Comparison of ENCODE assay signal across 17 cellular contexts in the genomic region with DNA sequence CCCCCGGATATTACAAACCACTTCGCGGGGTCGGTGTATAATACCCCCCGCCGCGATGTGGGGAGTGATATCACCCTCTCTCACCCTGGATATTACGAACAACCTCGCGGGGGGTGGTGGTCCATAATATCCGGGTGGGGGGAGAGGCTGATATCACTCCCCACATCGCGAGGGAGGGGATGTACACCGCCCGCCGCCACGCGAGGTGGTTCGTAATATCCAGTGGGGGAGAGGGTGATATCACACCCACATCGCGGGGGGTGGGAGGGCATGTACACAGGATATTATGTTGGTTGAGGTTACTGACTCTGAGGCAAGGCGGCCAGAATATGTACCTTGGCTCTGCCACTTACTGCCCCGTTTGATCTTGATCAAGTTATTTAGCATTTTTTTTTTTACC. TPM values are rescaled to one million over a fixed set of nuclear protein-coding genes. Genes with fewer than 3 reads are reported as not detected.
DNase-seq lines count a peak whose midpoint lies in the region; ATAC-seq, FAIRE-seq and TF ChIP-seq lines count a peak whose summit lies in the region.
"Had no signal": no experiment of that assay in that cellular context is flagged by ENCODE, and none has a peak within 500 bp of the region (broad histone marks: within the 10 kb centered on the region; RNA-seq: fewer than 3 reads in every experiment).

No MANE protein-coding gene starts in this region.

- H2BK15ac ChIP-seq in H1 (ENCODE audit: low read length) (no peak overlapping the region), neuronal stem cell (ENCODE audit: low read length) (no peak overlapping the region)

- no peak overlapping the region for H3K27ac Mint-ChIP-seq in stimulated activated naive CD8-positive, alpha-beta T cell treated with anti-CD3 and anti-CD28 coated beads, Interleukin-15, amount 100 ng/mL, for 72 hours
- H3K27ac Mint-ChIP-seq: B cell; CD4-positive, alpha-beta T cell had no signal

- no peak overlapping the region for H3K4ac ChIP-seq in H1 (replicated peaks; ENCODE audit: insufficient read length, low read depth, low read length)
- H3K4ac ChIP-seq in neuronal stem cell (ENCODE audit: low read length): no peak overlapping the region

- no peak overlapping the region; the same call in 1 of the 2 replicates for H4K8ac ChIP-seq in H1 (ENCODE audit: extremely low read depth, insufficient read depth, low read length)
- H4K8ac ChIP-seq in neuronal stem cell (ENCODE audit: low read depth, low read length): no peak overlapping the region

- TF ChIP-seq CTCF in H1 (IDR thresholded peaks at IDR 0.05; ENCODE audit: control extremely low read depth in 1 of 3, insufficient read depth in 1 of 3, low read depth in 1 of 3, low read length in 3 of 3): no peak

- 93% methylated on average over 15 of the region's 23 CpGs; no CpG with 5 or more reads in 1 of the 2 experiments for WGBS in H1 (ENCODE audit: extremely low coverage in 1 of 2, insufficient coverage in 1 of 2, insufficient read length in 1 of 2, insufficient replicate concordance in 2 of 2, low coverage in 1 of 2, low lambda C conversion rate in 2 of 2, missing lambda C conversion rate in 1 of 2), 2 experiments
- no CpG with 5 or more reads among the region's 23 CpGs for WGBS in neuronal stem cell (ENCODE audit: extremely low coverage in 2 of 2, insufficient read length in 2 of 2, insufficient replicate concordance in 1 of 2), 2 donors

- no peaks in the 10 kb centered on the region for H3K4me1 ChIP-seq in H1 (replicated peaks in 1 of 4; ENCODE audit: control insufficient read depth in 3 of 4, insufficient read depth in 4 of 4, low read length in 3 of 4)
- peaks cover 0 to 2% of the 10 kb centered on the region in 2 donors for H3K4me1 ChIP-seq in neuronal stem cell (ENCODE audit: control insufficient read depth in 2 of 2, insufficient read depth in 1 of 2, low read depth in 1 of 2, low read length in 2 of 2)
- H3K4me1 ChIP-seq: HAP-1 had no signal

- H3K27me3 ChIP-seq in H1 (replicated peaks in 1 of 4; ENCODE audit: control insufficient read depth in 3 of 4, extremely low read depth in 1 of 4, insufficient read depth in 3 of 4, low read length in 3 of 4) (no peaks in the 10 kb centered on the region), neuronal stem cell (ENCODE audit: control insufficient read depth in 3 of 3, insufficient read depth in 3 of 3, low read depth in 1 of 3, low read length in 3 of 3) (no peaks in the 10 kb centered on the region)

- H3K23ac ChIP-seq in H1 (ENCODE audit: insufficient read length) (no peak overlapping the region), neuronal stem cell (ENCODE audit: low read depth, low read length, poor library complexity) (no peak overlapping the region)

- POLR2A ChIA-PET in H1 (lab: Charles Lee; ENCODE audit: partially characterized antibody): no interaction called here

- H2BK12ac ChIP-seq in H1 (ENCODE audit: low read depth, low read length) (no peak overlapping the region), neuronal stem cell (ENCODE audit: low read length) (no peak overlapping the region)

- H2BK120ac ChIP-seq in H1 (replicated peaks; ENCODE audit: low read depth, low read length) (peak overlapping the region; percentile 33), neuronal stem cell (ENCODE audit: low read depth, low read length) (no peak overlapping the region)

- H3K9me3 ChIP-seq in H1 (ENCODE audit: insufficient read depth in 2 of 2, low read depth in 1 of 2, low read length in 1 of 2) (no peaks in the 10 kb centered on the region), neuronal stem cell (replicated peaks in 1 of 2; ENCODE audit: control insufficient read depth in 2 of 2, insufficient read depth in 1 of 2, low read depth in 1 of 2, low read length in 2 of 2) (peaks cover 0 to 2% of the 10 kb centered on the region in 2 donors)
- H3K9me3 ChIP-seq: HAP-1 had no signal

- H3K9ac ChIP-seq in H1 (replicated peaks in 1 of 4; ENCODE audit: extremely low read depth in 1 of 4, low read depth in 3 of 4, low read length in 3 of 4) (no peak overlapping the region), neuronal stem cell (ENCODE audit: low read depth, low read length, poor library complexity) (no peak overlapping the region)

- H2BK20ac ChIP-seq in H1 (ENCODE audit: low read length): no peak overlapping the region

- TF ChIP-seq EP300 in H1 (IDR thresholded peaks at IDR 0.05; ENCODE audit: borderline replicate concordance in 1 of 2, low read depth in 2 of 2, low read length in 2 of 2): no peak

- H3K27me3 Mint-ChIP-seq in stimulated activated naive CD8-positive, alpha-beta T cell treated with anti-CD3 and anti-CD28 coated beads, Interleukin-15, amount 100 ng/mL, for 72 hours: peaks cover 16% of the 10 kb centered on the region

- no peaks in the 10 kb centered on the region for H3K36me3 ChIP-seq in H1 (ENCODE audit: control insufficient read depth in 2 of 4, insufficient read depth in 4 of 4, low read length in 3 of 4)
- H3K36me3 ChIP-seq in neuronal stem cell (replicated peaks in 1 of 2; ENCODE audit: control insufficient read depth in 2 of 2, insufficient read depth in 2 of 2, low read length in 2 of 2): no peaks in the 10 kb centered on the region
- H3K36me3 ChIP-seq: HAP-1 had no signal

- no peak overlapping the region for H3K4me2 ChIP-seq in H1 (ENCODE audit: insufficient read depth in 1 of 2, low read depth in 2 of 2, low read length in 2 of 2)
- no peak overlapping the region for H3K4me2 ChIP-seq in neuronal stem cell (ENCODE audit: insufficient read depth, low read length, poor library complexity, severe bottlenecking)

- no peaks in the 10 kb centered on the region for H3K4me1 Mint-ChIP-seq in stimulated activated naive CD8-positive, alpha-beta T cell treated with anti-CD3 and anti-CD28 coated beads, Interleukin-15, amount 100 ng/mL, for 72 hours
- H3K4me1 Mint-ChIP-seq: B cell had no signal

- H2BK5ac ChIP-seq in H1 (ENCODE audit: low read depth, low read length) (no peak overlapping the region), neuronal stem cell (ENCODE audit: low read length) (no peak overlapping the region)

- peak; percentile 46 for ATAC-seq in stimulated activated naive CD8-positive, alpha-beta T cell treated with anti-CD3 and anti-CD28 coated beads, Interleukin-15, amount 100 ng/mL, for 72 hours
- ATAC-seq in stimulated activated naive CD8-positive, alpha-beta T cell treated with anti-CD3 and anti-CD28 coated beads, Interleukin-15, Interleukin-2, amounts not matched to agents 100 U/mL and 50 U/mL, for 24 hours: no peak
- no peak for ATAC-seq in HG03342 (IDR thresholded peaks at IDR 0.05; ENCODE audit: unreplicated experiment)
- no peak for ATAC-seq in GM18502 (IDR thresholded peaks at IDR 0.05; ENCODE audit: poor library complexity, unreplicated experiment)

- H3K79me1 ChIP-seq in H1 (ENCODE audit: low read depth, low read length) (no peaks in the 10 kb centered on the region), neuronal stem cell (ENCODE audit: low read depth, low read length) (no peaks in the 10 kb centered on the region)

- no peak overlapping the region for H3K4me3 Mint-ChIP-seq in stimulated activated naive CD8-positive, alpha-beta T cell treated with anti-CD3 and anti-CD28 coated beads, Interleukin-15, amount 100 ng/mL, for 72 hours
- H3K4me3 Mint-ChIP-seq: B cell; CD4-positive, alpha-beta T cell had no signal

- H2AFZ ChIP-seq in H1 (ENCODE audit: low read length) (no peak overlapping the region), neuronal stem cell (ENCODE audit: low read length) (no peak overlapping the region)

- H4K91ac ChIP-seq in H1 (replicated peaks; ENCODE audit: insufficient read length, low read length) (no peak overlapping the region), neuronal stem cell (ENCODE audit: low read depth, low read length, poor library complexity) (no peak overlapping the region)

- H4K5ac ChIP-seq in H1 (ENCODE audit: insufficient read length, low read depth, low read length): no peak overlapping the region

- no peaks in the 10 kb centered on the region for H3K23me2 ChIP-seq in H1 (ENCODE audit: low read depth, low read length)

- H3K14ac ChIP-seq in H1 (ENCODE audit: insufficient read length) (no peak overlapping the region), neuronal stem cell (ENCODE audit: low read length) (no peak overlapping the region)

- no peak for DNase-seq in stimulated activated naive CD8-positive, alpha-beta T cell treated with anti-CD3 and anti-CD28 coated beads, Interleukin-15, amount 100 ng/mL, for 72 hours
- DNase-seq in stimulated activated naive CD8-positive, alpha-beta T cell treated with anti-CD3 and anti-CD28 coated beads, Interleukin-15, Interleukin-2, amounts not matched to agents 100 U/mL and 50 U/mL, for 24 hours: no peak
- no peak for DNase-seq in H1 (ENCODE audit: low read depth in 1 of 2, low spot score in 2 of 2)
- DNase-seq in neuronal stem cell (ENCODE audit: low spot score): no peak
- no peak for DNase-seq in T-helper 9 cell
- DNase-seq: C1 segment of cervical spinal cord; CD4-positive, alpha-beta T cell; DND-41; GDM1; GOT3 had no signal

- CTCF ChIA-PET in H1 (lab: Charles Lee; ENCODE audit: partially characterized antibody): no interaction called here

- H3K56ac ChIP-seq in H1 (replicated peaks; ENCODE audit: insufficient read length, low read depth, low read length): no peak overlapping the region

- no peak overlapping the region for H3K4me3 ChIP-seq in H1 (ENCODE audit: extremely low read depth in 1 of 4, insufficient read depth in 2 of 4, low read depth in 3 of 4, low read length in 4 of 4)
- no peak overlapping the region for H3K4me3 ChIP-seq in neuronal stem cell (ENCODE audit: low read length in 2 of 2)
- H3K4me3 ChIP-seq: HAP-1 had no signal

- TF ChIP-seq POLR2A in H1 (IDR thresholded peaks at IDR 0.05; ENCODE audit: control extremely low read depth in 1 of 2, low read depth in 2 of 2, low read length in 2 of 2): no peak

- H3K9me3 Mint-ChIP-seq in stimulated activated naive CD8-positive, alpha-beta T cell treated with anti-CD3 and anti-CD28 coated beads, Interleukin-15, amount 100 ng/mL, for 72 hours: no peaks in the 10 kb centered on the region
- H3K9me3 Mint-ChIP-seq: CD4-positive, alpha-beta T cell had no signal

- H3K27ac ChIP-seq in H1 (ENCODE audit: low read depth, low read length): no peak overlapping the region
- no peak overlapping the region for H3K27ac ChIP-seq in neuronal stem cell (replicated peaks; ENCODE audit: low read length)

- FAIRE-seq in H1 (lab: Jason Lieb, UNC): no peak
- FAIRE-seq: A204.1, GM12892, GM19239 had no signal

- no peak overlapping the region for H2AK5ac ChIP-seq in H1 (ENCODE audit: low read depth, low read length)
- peak overlapping the region; percentile 72 for H2AK5ac ChIP-seq in neuronal stem cell (ENCODE audit: low read depth, low read length)

- H3K18ac ChIP-seq in H1 (ENCODE audit: extremely low read depth, low read length): no peak overlapping the region
- no peak overlapping the region for H3K18ac ChIP-seq in neuronal stem cell (ENCODE audit: low read length)

- no peaks in the 10 kb centered on the region for H3K79me2 ChIP-seq in H1 (ENCODE audit: control insufficient read depth in 1 of 2, insufficient read depth in 2 of 2, low read length in 2 of 2)

- TF ChIP-seq RAD21 in H1 (IDR thresholded peaks at IDR 0.05 in 1 of 2, conservative IDR thresholded peaks at IDR 0.05 in 1 of 2; ENCODE audit: low read depth in 2 of 2, low read length in 2 of 2): no peak

- H4K20me1 ChIP-seq in H1 (replicated peaks in 1 of 2; ENCODE audit: control insufficient read depth in 1 of 2, insufficient read depth in 2 of 2, low read length in 2 of 2): no peaks in the 10 kb centered on the region

RNA-seq across cellular contexts. Expression of a gene that starts 14.8 kb away (rescaled TPM):
- 30.2 and 34.0 TPM in 2 replicates for total RNA-seq in H1 (2021; fragmentation: NEBNext Ultra II Directional; extraction: Animal tissue kit (Norgen Biotek cat#: 25700))
- 2.7 and 3.7 TPM in 2 replicates for polyA plus RNA-seq in H1 (2011; rRNA removed)
- polyA plus RNA-seq in H1 (2011; cell fraction: cytosol; rRNA removed): 6.7 TPM
- 2.9 TPM for polyA plus RNA-seq in H1 (2011; cell fraction: nucleus; rRNA removed)
- 17.0 to 40.2 TPM (median 21.2 TPM) in 4 replicates for polyA plus RNA-seq in H1 (2012, experiment 1 of 2)
- 1.3 TPM for polyA plus RNA-seq in H1 (2012, experiment 2 of 2)
- polyA plus RNA-seq in H1 (2013, experiment 1 of 2): 34.5 TPM
- 33.4 TPM for polyA plus RNA-seq in H1 (2013, experiment 2 of 2)
- 8.2 and 12.9 TPM in 2 replicates for polyA minus RNA-seq in H1 (2011; rRNA and poly(A)+ RNA removed)
- polyA minus RNA-seq in H1 (2011; cell fraction: cytosol; rRNA and poly(A)+ RNA removed): 6.4 TPM
- 16.6 TPM for polyA minus RNA-seq in H1 (2011; cell fraction: nucleus; rRNA and poly(A)+ RNA removed)
- polyA plus RNA-seq in neuronal stem cell (2013, experiment 1 of 2): 41.1 TPM
- 40.9 TPM for polyA plus RNA-seq in neuronal stem cell (2013, experiment 2 of 2)
